Comparison of ENCODE assay signal across 11 cellular contexts in the genomic region with DNA sequence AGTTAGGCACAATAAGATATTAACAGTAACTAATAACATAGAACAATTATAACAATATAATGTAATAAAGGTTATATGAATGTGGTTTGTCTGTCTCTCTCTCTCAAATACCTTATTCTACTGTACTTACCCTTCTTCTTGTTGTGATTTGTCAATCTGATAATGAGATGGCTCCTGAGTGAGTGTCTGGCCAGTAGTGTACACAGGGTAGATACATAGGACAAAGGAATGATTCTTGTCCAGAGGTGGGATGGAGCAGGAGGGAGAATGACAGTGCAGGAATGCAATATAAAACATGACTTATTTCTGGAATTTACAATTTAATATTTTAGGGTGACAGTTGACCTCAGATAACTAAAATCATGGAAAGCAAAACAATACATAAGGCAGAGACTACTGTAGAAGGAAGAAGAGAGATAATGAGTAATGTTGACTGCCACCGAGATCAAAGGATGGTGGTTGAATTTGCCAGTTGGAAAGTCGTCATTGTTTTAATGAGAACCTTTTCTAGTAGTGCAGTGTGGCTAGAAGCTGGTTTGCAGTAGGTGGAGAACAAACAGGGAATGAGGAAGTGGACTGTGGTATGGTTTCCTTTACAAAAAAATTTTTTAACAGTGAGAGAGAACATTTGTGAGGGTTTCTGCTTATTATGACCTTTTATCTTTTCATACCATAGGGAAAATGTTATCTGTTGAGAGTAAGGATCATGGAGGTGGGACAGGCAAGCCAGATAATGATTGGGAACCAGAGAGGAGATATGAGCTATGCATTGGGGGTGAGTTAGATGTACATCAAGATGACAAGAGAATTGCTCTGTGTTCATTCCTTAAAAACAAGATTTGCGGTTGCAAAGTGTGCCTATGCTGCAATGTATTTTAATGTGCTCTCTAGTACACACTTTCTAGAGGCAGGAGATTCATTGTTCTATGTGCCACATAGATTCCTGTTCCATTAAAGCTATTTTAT.
DNase-seq lines count a peak whose midpoint lies in the region; ATAC-seq and TF ChIP-seq lines count a peak whose summit lies in the region.
"Had no signal": no experiment of that assay in that cellular context is flagged by ENCODE, and none has a peak within 500 bp of the region (broad histone marks: within the 10 kb centered on the region; RNA-seq: fewer than 3 reads in every experiment).

No MANE protein-coding gene starts in this region.

- ATAC-seq in GM19395 (IDR thresholded peaks at IDR 0.05; ENCODE audit: unreplicated experiment), result no peak

- no peaks in the 10 kb centered on the region for H3K4me1 ChIP-seq in colonic mucosa

- H3K36me3 ChIP-seq in colonic mucosa, result no peaks in the 10 kb centered on the region

- H3K9ac ChIP-seq in colonic mucosa (ENCODE audit: low read depth in 2 of 2, low read length in 2 of 2), result no peak overlapping the region

- H3K4me3 ChIP-seq in AG09309 (ENCODE audit: control insufficient read depth, low read depth, low read length), result no peak overlapping the region
- H3K4me3 ChIP-seq in colonic mucosa, result no peak overlapping the region

- DNase-seq in AG09309 (ENCODE audit: low read depth), result peak; percentile 14
- peak; percentile 8 for DNase-seq in EL
- peak; percentile 82 for DNase-seq in NOMO-1 treated with DMSO at 0.1 percent for 48 hours (lab: John Stamatoyannopoulos, UW; ENCODE audit: unreplicated experiment)
- peak; percentile 73 for DNase-seq in central memory CD4-positive, alpha-beta T cell
- no peak for DNase-seq in NCI-H69 (lab: John Stamatoyannopoulos, UW)
- no peak for DNase-seq in HUDEP-2 (lab: John Stamatoyannopoulos, UW; ENCODE audit: unreplicated experiment in 76 of 76)
- DNase-seq in colonic mucosa, result no peak
- DNase-seq: DMS79, IMR-90, NCI-H748 treated with DMSO at 0.1 percent for 48 hours had no signal

- no peaks in the 10 kb centered on the region for H3K9me3 ChIP-seq in colonic mucosa

- TF ChIP-seq CTCF in AG09309 (IDR thresholded peaks at IDR 0.05; ENCODE audit: control insufficient read depth, insufficient read depth, low read depth, low read length, missing control alignments) (no peak), colonic mucosa (IDR thresholded peaks at IDR 0.05) (no peak)

- no peaks in the 10 kb centered on the region for H3K27me3 ChIP-seq in colonic mucosa

- intact Hi-C loops in colonic mucosa (cut with DNase I), result no loop called here

- H3K27ac ChIP-seq in colonic mucosa, result no peak overlapping the region

Comparison
In these comparisons a context has a peak if more than half of its experiments do, and no peak if none do; other contexts are left out.
1. DNase-seq: peak in AG09309 (single experiment), EL (single experiment), NOMO-1 treated with DMSO at 0.1 percent for 48 hours (single experiment) and central memory CD4-positive, alpha-beta T cell (single experiment); none in NCI-H69 (single experiment), HUDEP-2 (0 of 76) and colonic mucosa (single experiment).